ENCODE assay signal across 21 cellular contexts in genomic region chrX:23660766-23661132, GRCh38. TPM values are rescaled to one million over a fixed set of nuclear protein-coding genes. Genes with fewer than 3 reads are reported as not detected.
DNase-seq lines count a peak whose midpoint lies in the region; TF ChIP-seq lines count a peak whose summit lies in the region.
"Had no signal": no experiment of that assay in that cellular context is flagged by ENCODE, and none has a peak within 500 bp of the region (broad histone marks: within the 10 kb centered on the region; RNA-seq: fewer than 3 reads in every experiment).

No MANE protein-coding gene starts in this region.

- H3K79me2 ChIP-seq in Karpas-422 (ENCODE audit: low read length) (no peaks in the 10 kb centered on the region), neural progenitor cell (ENCODE audit: low read depth) (no peaks in the 10 kb centered on the region)

- DNase-seq in ELF-1 (ENCODE audit: low read depth, low spot score) (peak; percentile 49), Karpas-422 (no peak), endodermal cell (no peak), neural progenitor cell (ENCODE audit: low spot score) (no peak), NCI-H146 (lab: John Stamatoyannopoulos, UW) (no peak), DMS79 treated with DMSO at 0.1 percent for 48 hours (lab: John Stamatoyannopoulos, UW) (no peak), islet precursor cell (no peak), epidermal melanocyte (ENCODE audit: insufficient read length, low spot score) (no peak)
- DNase-seq: CD4-positive, alpha-beta memory T cell; DMS53; HFFc6; IMR-90; Kasumi-1; MG63; NCI-H1048; NCI-H2081 treated with DMSO at 0.1 percent for 48 hours; NCI-H748 treated with DMSO at 0.1 percent for 48 hours; NK-92 treated with Interleukin-12 subunit alpha and Interleukin-12 subunit beta, amount 100 ng/mL, for 24 hours; RPMI8226; SHP77 treated with DMSO at 0.1 percent for 48 hours had no signal

- 92% methylated on average over 2 of the region's 2 CpGs; no CpG with 5 or more reads in 1 of the 2 experiments for WGBS in endodermal cell (ENCODE audit: insufficient coverage in 1 of 2, insufficient read length in 1 of 2), 2 experiments

- H3K9me3 ChIP-seq in Karpas-422 (ENCODE audit: low read length) (no peaks in the 10 kb centered on the region), endodermal cell (ENCODE audit: control insufficient read depth, low read length) (no peaks in the 10 kb centered on the region), neural progenitor cell (ENCODE audit: low read depth) (no peaks in the 10 kb centered on the region)
- H3K9me3 ChIP-seq: BLaER1, MG63 had no signal

- H3K4me1 Mint-ChIP-seq in endodermal cell = peaks cover 38% of the 10 kb centered on the region
- H3K4me1 Mint-ChIP-seq in neural progenitor cell = peaks cover 8% of the 10 kb centered on the region

- H3K9me2 ChIP-seq in Karpas-422 (replicated peaks; ENCODE audit: insufficient read depth, low read length) = no peaks in the 10 kb centered on the region

- no peak overlapping the region for H3K4me3 ChIP-seq in Karpas-422 (ENCODE audit: low read length)
- peak overlapping the region; percentile 23 for H3K4me3 ChIP-seq in endodermal cell (ENCODE audit: low read length)
- no peak overlapping the region for H3K4me3 ChIP-seq in neural progenitor cell
- H3K4me3 ChIP-seq: BLaER1, MG63 had no signal

- no peaks in the 10 kb centered on the region for H3K27me3 ChIP-seq in Karpas-422 (ENCODE audit: low read length)
- no peaks in the 10 kb centered on the region for H3K27me3 ChIP-seq in endodermal cell (ENCODE audit: control insufficient read depth, insufficient read depth, low read length, poor library complexity, severe bottlenecking)
- H3K27me3 ChIP-seq in neural progenitor cell = no peaks in the 10 kb centered on the region
- H3K27me3 ChIP-seq: BLaER1, MG63 had no signal

- H3K27ac ChIP-seq in Karpas-422 (ENCODE audit: low read length) (no peak overlapping the region), endodermal cell (ENCODE audit: low read depth, low read length) (no peak overlapping the region), neural progenitor cell (no peak overlapping the region)
- H3K27ac ChIP-seq: BLaER1 had no signal

- H4K20me1 ChIP-seq in Karpas-422 (ENCODE audit: insufficient read depth, low read depth, low read length) = no peaks in the 10 kb centered on the region
- no peaks in the 10 kb centered on the region for H4K20me1 ChIP-seq in neural progenitor cell (ENCODE audit: low read depth)
- H4K20me1 ChIP-seq: BLaER1 had no signal

- H3K27ac Mint-ChIP-seq in endodermal cell (peak overlapping the region; percentile 95), neural progenitor cell (no peak overlapping the region)
- H3K27ac Mint-ChIP-seq: CD4-positive, alpha-beta memory T cell; HFFc6 had no signal

- H3K9ac ChIP-seq in Karpas-422 (ENCODE audit: low read length) (no peak overlapping the region), endodermal cell (ENCODE audit: extremely low read depth, low read length, poor library complexity, severe bottlenecking) (no peak overlapping the region), neural progenitor cell (no peak overlapping the region)
- H3K9ac ChIP-seq: BLaER1 had no signal

- TF ChIP-seq CTCF in endodermal cell (conservative IDR thresholded peaks at IDR 0.05) (no peak), neural progenitor cell (IDR thresholded peaks at IDR 0.05) (no peak)

- H3K27me3 Mint-ChIP-seq in endodermal cell (ENCODE audit: insufficient read depth) (no peaks in the 10 kb centered on the region), neural progenitor cell (ENCODE audit: insufficient read depth, low read depth) (peaks cover 5% of the 10 kb centered on the region)
- H3K27me3 Mint-ChIP-seq: CD4-positive, alpha-beta memory T cell had no signal

- H2AFZ ChIP-seq in Karpas-422 (ENCODE audit: low read length) = peak overlapping the region; percentile 60; the same call in 1 of the 2 replicates
- H2AFZ ChIP-seq in neural progenitor cell (replicated peaks) = peak overlapping the region; percentile 82

- H3K9me3 Mint-ChIP-seq in endodermal cell (no peaks in the 10 kb centered on the region), neural progenitor cell (no peaks in the 10 kb centered on the region)
- H3K9me3 Mint-ChIP-seq: CD4-positive, alpha-beta memory T cell; HFFc6 had no signal

- H3K4me3 Mint-ChIP-seq in endodermal cell = peak overlapping the region; percentile 46
- no peak overlapping the region for H3K4me3 Mint-ChIP-seq in neural progenitor cell
- H3K4me3 Mint-ChIP-seq: CD4-positive, alpha-beta memory T cell; HFFc6 had no signal

- H3K36me3 ChIP-seq in Karpas-422 (ENCODE audit: insufficient read depth, low read length) = no peaks in the 10 kb centered on the region
- H3K36me3 ChIP-seq in endodermal cell (ENCODE audit: control insufficient read depth, insufficient read depth, low read length) = no peaks in the 10 kb centered on the region
- H3K36me3 ChIP-seq in neural progenitor cell = no peaks in the 10 kb centered on the region
- H3K36me3 ChIP-seq: BLaER1, MG63 had no signal

- no peaks in the 10 kb centered on the region for H3K36me3 Mint-ChIP-seq in endodermal cell (ENCODE audit: low read depth)
- no peaks in the 10 kb centered on the region for H3K36me3 Mint-ChIP-seq in neural progenitor cell
- H3K36me3 Mint-ChIP-seq: CD4-positive, alpha-beta memory T cell had no signal

- no peak overlapping the region for H3K4me2 ChIP-seq in Karpas-422 (ENCODE audit: low read depth, low read length, poor library complexity, severe bottlenecking)
- no peak overlapping the region for H3K4me2 ChIP-seq in neural progenitor cell
- H3K4me2 ChIP-seq: BLaER1 had no signal

- H3F3A ChIP-seq in neural progenitor cell (ENCODE audit: low read depth) = no peaks in the 10 kb centered on the region

- H3K4me1 ChIP-seq in Karpas-422 (ENCODE audit: low read length) = peaks cover 29% of the 10 kb centered on the region
- H3K4me1 ChIP-seq in endodermal cell (ENCODE audit: control insufficient read depth, insufficient read depth, low read length) = peaks cover 4% of the 10 kb centered on the region
- no peaks in the 10 kb centered on the region for H3K4me1 ChIP-seq in neural progenitor cell
- H3K4me1 ChIP-seq: BLaER1 had no signal

RNA-seq across cellular contexts. Expression of gene PRDX4, which starts 6.5 kb away (rescaled TPM):
- 64.6 and 66.2 TPM in 2 replicates for total RNA-seq in Karpas-422 (2014; rRNA removed; shearing (Covaris generic); ENCODE audit: low replicate concordance)
- 100 to 1,000 TPM; 128 to 241 TPM for total RNA-seq in endodermal cell
- 129 TPM for polyA plus RNA-seq in endodermal cell (2013, experiment 1 of 2)
- polyA plus RNA-seq in endodermal cell (2013, experiment 2 of 2) = 130 TPM
- 149 and 162 TPM in 2 replicates for total RNA-seq in neural progenitor cell (ENCODE audit: low replicate concordance)
